ENCODE assay signal across 1 cellular context in the genomic region with DNA sequence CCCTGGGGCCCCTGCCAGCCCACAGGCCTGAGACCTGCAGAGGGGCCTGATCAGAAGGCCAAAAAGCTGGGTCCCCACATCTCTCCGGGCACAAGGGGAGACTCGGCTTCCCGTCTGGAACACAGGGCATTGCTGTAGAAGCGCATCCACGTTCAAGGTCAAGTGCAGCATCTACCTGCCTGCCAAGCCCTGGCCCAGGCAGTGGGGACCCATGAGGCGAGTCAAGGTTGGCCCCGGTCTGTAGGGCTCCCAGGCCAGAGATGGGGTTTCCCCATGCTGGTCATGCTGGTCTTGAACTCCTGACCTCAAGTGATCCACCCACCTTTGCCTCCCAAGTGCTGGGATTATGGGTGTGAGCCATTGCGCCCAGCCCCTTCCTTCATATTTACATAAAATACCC.
TF ChIP-seq lines count a peak whose summit lies in the region.

No MANE protein-coding gene starts in this region.

TF ChIP-seq in H1, 55 proteins besides CTCF, POLR2A, EP300 and RAD21 (continued from another document):
- TF ChIP-seq CBX8 (IDR thresholded peaks at IDR 0.05; ENCODE audit: borderline replicate concordance, low read depth, low read length), result no peak
- TF ChIP-seq TEAD4 (IDR thresholded peaks at IDR 0.05; ENCODE audit: low read depth, low read length), result no peak
- no peak for TF ChIP-seq JUN (IDR thresholded peaks at IDR 0.05; ENCODE audit: low read depth, low read length)
- TF ChIP-seq YY1 (IDR thresholded peaks at IDR 0.05; ENCODE audit: low read depth, low read length), result no peak
- TF ChIP-seq, protein P1, sequence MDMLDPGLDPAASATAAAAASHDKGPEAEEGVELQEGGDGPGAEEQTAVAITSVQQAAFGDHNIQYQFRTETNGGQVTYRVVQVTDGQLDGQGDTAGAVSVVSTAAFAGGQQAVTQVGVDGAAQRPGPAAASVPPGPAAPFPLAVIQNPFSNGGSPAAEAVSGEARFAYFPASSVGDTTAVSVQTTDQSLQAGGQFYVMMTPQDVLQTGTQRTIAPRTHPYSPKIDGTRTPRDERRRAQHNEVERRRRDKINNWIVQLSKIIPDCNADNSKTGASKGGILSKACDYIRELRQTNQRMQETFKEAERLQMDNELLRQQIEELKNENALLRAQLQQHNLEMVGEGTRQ (IDR thresholded peaks at IDR 0.05; ENCODE audit: low read length), result no peak
- TF ChIP-seq KDM5A (IDR thresholded peaks at IDR 0.05; ENCODE audit: low read length), result no peak
- no peak for TF ChIP-seq KDM1A (IDR thresholded peaks at IDR 0.05; ENCODE audit: borderline replicate concordance, low read length)
- TF ChIP-seq SUZ12 (IDR thresholded peaks at IDR 0.05; ENCODE audit: low read length), result no peak
- TF ChIP-seq SP2 (IDR thresholded peaks at IDR 0.05; ENCODE audit: low read length), result no peak
- TF ChIP-seq, protein P2, sequence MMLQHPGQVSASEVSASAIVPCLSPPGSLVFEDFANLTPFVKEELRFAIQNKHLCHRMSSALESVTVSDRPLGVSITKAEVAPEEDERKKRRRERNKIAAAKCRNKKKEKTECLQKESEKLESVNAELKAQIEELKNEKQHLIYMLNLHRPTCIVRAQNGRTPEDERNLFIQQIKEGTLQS (IDR thresholded peaks at IDR 0.05; ENCODE audit: insufficient read depth, low read depth, low read length), result no peak
